ENCODE assay signal across 8 cellular contexts in the genomic region with DNA sequence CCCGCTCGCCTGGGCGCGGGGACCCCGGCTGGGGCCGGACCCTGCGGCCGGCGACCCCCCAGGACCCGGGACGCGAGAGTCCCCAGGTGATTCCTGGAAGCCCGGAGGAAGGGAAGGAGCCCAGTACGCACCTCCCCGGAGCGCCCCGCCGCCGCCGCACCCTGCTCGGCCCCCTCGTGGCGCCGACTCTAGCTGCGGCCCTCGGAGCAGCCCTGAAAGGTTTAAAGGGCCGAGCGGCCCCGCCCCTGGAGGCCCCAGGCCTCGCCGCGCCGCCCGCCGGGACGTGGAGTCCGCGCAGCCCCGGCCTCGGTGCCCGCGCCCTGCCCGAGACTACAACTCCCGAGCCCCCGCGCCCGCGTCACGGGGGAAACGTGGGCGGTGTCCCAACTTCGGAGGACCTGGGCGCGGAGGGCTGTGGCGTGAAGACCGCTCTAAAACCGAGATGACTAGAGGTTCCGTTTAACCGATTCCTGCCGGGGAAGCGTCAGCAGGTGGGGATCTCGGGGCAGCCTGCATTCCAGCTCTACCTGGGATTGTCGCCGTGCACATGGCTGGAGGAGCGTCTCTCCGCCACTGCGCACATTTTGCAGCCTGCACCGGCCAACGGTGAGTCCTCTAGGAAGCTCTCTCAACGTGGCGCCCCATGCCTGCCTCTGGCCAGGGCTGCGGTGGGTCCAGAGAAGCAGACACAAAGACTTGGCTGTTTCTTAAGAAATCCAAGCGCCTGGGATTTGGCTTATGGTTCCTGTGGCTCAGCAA. TPM values are rescaled to one million over a fixed set of nuclear protein-coding genes. Genes with fewer than 3 reads are reported as not detected.
A peak's percentile ranks its signal among the peaks of the same experiment; 100 is the strongest.
DNase-seq lines count a peak whose midpoint lies in the region; ATAC-seq, FAIRE-seq and TF ChIP-seq lines count a peak whose summit lies in the region.

Gene TMEM150A (minus strand): TSS at position 223 of the 759 bp plus-strand sequence. CDS start 750 bp downstream, outside the sequence.

- dilution Hi-C loops in keratinocyte (cut with MboI; ENCODE audit: extremely low pct_ligation_motif_present, low sequenced_read_pairs) = no loop called here

- peaks cover 21% of the 10 kb centered on the region for H3K4me1 ChIP-seq in keratinocyte (ENCODE audit: control insufficient read depth, extremely low read depth, insufficient read depth, low read length)

- CTCF ChIA-PET in AG04450 (lab: Charles Lee) = interaction anchor here (0.8 kb wide), 1 partner anchor 27 kb away, joined by 4 read pairs; no protein-coding TSS in a partner anchor

- FAIRE-seq in keratinocyte (lab: Jason Lieb, UNC) = no peak

- H3K79me2 ChIP-seq in keratinocyte (ENCODE audit: control insufficient read depth, insufficient read depth, low read length) = peaks cover 2% of the 10 kb centered on the region

- POLR2A ChIA-PET in AG04450 (lab: Yijun Ruan, JAX) = interaction anchor here (1.0 to 2.0 kb wide), 4 partner anchors 9 to 248 kb away, joined by 3 to 10 read pairs (median 4); partner anchors contain the start of genes C2orf68, ELMOD3, MAT2A and RETSAT

- DNase-seq in AG04450 (ENCODE audit: low read depth, low spot score) (peak; percentile 44), NCI-H345 (lab: John Stamatoyannopoulos, UW) (peak; percentile 87), cerebellar cortex (ENCODE audit: low spot score) (peak; percentile 89), keratinocyte (ENCODE audit: low read depth, low spot score) (no peak)
- peak; percentile 73 to 85 for DNase-seq in stimulated activated CD4-positive, alpha-beta T cell treated with anti-CD3 and anti-CD28 coated beads, Interleukin-15, amount 100 ng/mL, for 1 hour (ENCODE audit: low read depth in 1 of 2, low spot score in 1 of 2)

- H3K4me3 ChIP-seq in AG04450 (ENCODE audit: low read depth, low read length) = peak within 1 kb of the TSS; percentile 96
- peak within 1 kb of the TSS; percentile 75 to 81 (median 81) for H3K4me3 ChIP-seq in keratinocyte (ENCODE audit: control insufficient read depth in 2 of 3, extremely low read depth in 1 of 3, insufficient read depth in 2 of 3, low read depth in 1 of 3, low read length in 3 of 3)

- no peaks in the 10 kb centered on the region for H4K20me1 ChIP-seq in keratinocyte (ENCODE audit: control insufficient read depth, extremely low read depth, insufficient read depth, low read length)

- H3K9me3 ChIP-seq in AG04450 (ENCODE audit: control insufficient read depth, insufficient read depth, low read length) = no peaks in the 10 kb centered on the region; the same call in 1 of the 2 replicates
- H3K9me3 ChIP-seq in keratinocyte (ENCODE audit: control insufficient read depth, low read depth, low read length) = no peaks in the 10 kb centered on the region

- H3K27me3 ChIP-seq in AG04450 (ENCODE audit: control insufficient read depth, insufficient read depth, low read length) (no peaks in the 10 kb centered on the region), keratinocyte (ENCODE audit: control insufficient read depth, extremely low read depth, insufficient read depth, low read length) (no peaks in the 10 kb centered on the region)

- peak within 1 kb of the TSS; percentile 94 for H3K4me2 ChIP-seq in keratinocyte (ENCODE audit: control insufficient read depth, extremely low read depth, insufficient read depth, low read depth, low read length)

- H3K9ac ChIP-seq in keratinocyte (ENCODE audit: control insufficient read depth, extremely low read depth, insufficient read depth, low read length) = peak within 1 kb of the TSS; percentile 75

- H3K36me3 ChIP-seq in keratinocyte (ENCODE audit: control insufficient read depth in 2 of 2, extremely low read depth in 1 of 2, insufficient read depth in 2 of 2, low read length in 2 of 2) = peaks cover under 1 to 16% of the 10 kb centered on the region in 2 experiments

- peak; percentile 36; the same call in 1 of the 2 replicates for TF ChIP-seq CTCF in AG04450 (IDR thresholded peaks at IDR 0.05; ENCODE audit: low read depth, low read length)
- peak in 1 of 3 experiments; percentile 2 for TF ChIP-seq CTCF in keratinocyte (optimal IDR thresholded peaks at IDR 0.05 in 1 of 3, IDR thresholded peaks at IDR 0.05 in 1 of 3, conservative IDR thresholded peaks at IDR 0.05 in 1 of 3; ENCODE audit: extremely low read depth in 1 of 3, insufficient read depth in 2 of 3, low read length in 3 of 3)

- peak within 1 kb of the TSS; percentile 83 for H2AFZ ChIP-seq in keratinocyte (ENCODE audit: control insufficient read depth, low read length)

- H3K27ac ChIP-seq in AG04450 (ENCODE audit: low read depth, low read length) (peak within 1 kb of the TSS; percentile 61), keratinocyte (ENCODE audit: control insufficient read depth, insufficient read depth, low read length) (peak within 1 kb of the TSS; percentile 45)

- H3K9me1 ChIP-seq in keratinocyte (ENCODE audit: control insufficient read depth, extremely low read depth, insufficient read depth, low read length) = peaks cover 2% of the 10 kb centered on the region

- peak; percentile 94 for ATAC-seq in GM18867 (IDR thresholded peaks at IDR 0.05; ENCODE audit: unreplicated experiment)
- ATAC-seq in HG03095 (IDR thresholded peaks at IDR 0.05; ENCODE audit: unreplicated experiment) = peak; percentile 95
- ATAC-seq in activated CD4-positive, CD25-positive, alpha-beta regulatory T cell treated with anti-CD3 and anti-CD28 coated beads, Interleukin-2, amount 50 U/mL, for 24 hours = peak; percentile 98

RNA-seq across cellular contexts. Expression of gene TMEM150A, which starts in this region (rescaled TPM):
- polyA plus RNA-seq in AG04450 (2011; rRNA removed) = 11.4 and 14.5 TPM in 2 replicates
- 11.0 and 14.1 TPM in 2 replicates for polyA minus RNA-seq in AG04450 (2011; rRNA and poly(A)+ RNA removed)
- 7.7 to 13.3 TPM (median 11.8 TPM) in 3 replicates for polyA plus RNA-seq in keratinocyte
- 3.1 TPM for polyA plus RNA-seq in keratinocyte (2011; ENCODE audit: low read depth)
- polyA plus RNA-seq in keratinocyte (2011; cell fraction: cytosol; rRNA removed) = 11.1 and 14.1 TPM in 2 replicates
- polyA plus RNA-seq in keratinocyte (2011; cell fraction: nucleus; rRNA removed) = 19.1 and 25.4 TPM in 2 replicates
- 11.8 and 13.9 TPM in 2 replicates for polyA plus RNA-seq in keratinocyte (2012; ENCODE audit: low replicate concordance)
- polyA minus RNA-seq in keratinocyte = 9.6 to 30.7 TPM (median 13.3 TPM) in 3 replicates
- polyA minus RNA-seq in keratinocyte (2011; cell fraction: cytosol; rRNA and poly(A)+ RNA removed) = 13.0 TPM
- polyA minus RNA-seq in keratinocyte (2011; cell fraction: nucleus; rRNA and poly(A)+ RNA removed) = 3.0 and 5.2 TPM in 2 replicates
